In the genomic region with DNA sequence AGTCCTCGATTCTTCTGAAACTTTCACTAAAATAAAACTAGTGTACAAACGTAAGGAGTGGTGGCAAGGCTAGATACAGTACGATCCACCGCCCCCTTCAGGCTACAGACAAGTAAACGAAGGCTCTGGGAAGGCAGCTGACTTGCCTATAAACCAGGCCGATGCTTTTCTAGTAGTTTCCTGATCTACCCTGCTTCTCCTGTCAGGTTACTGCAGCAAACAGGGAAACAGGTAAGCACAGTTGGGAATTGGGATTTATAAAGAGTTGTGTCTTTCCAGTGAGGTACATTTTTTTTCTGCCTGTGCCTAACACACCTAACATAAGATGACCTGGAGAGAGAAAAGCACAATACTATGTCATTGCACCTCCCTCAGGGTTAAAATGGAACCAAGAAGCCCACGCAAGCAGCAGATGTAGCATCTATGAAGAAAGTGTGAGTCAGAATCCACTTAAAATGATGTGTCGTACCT, we compare ENCODE assay signal across 8 cellular contexts.
A peak's percentile ranks its signal among the peaks of the same experiment; 100 is the strongest.
DNase-seq lines count a peak whose midpoint lies in the region; ATAC-seq and TF ChIP-seq lines count a peak whose summit lies in the region.

No MANE protein-coding gene starts in this region.

- no peaks in the 10 kb centered on the region for H3K36me3 ChIP-seq in mesendoderm (ENCODE audit: control insufficient read depth, insufficient read depth, low read length)

- H3K9ac ChIP-seq in mesendoderm (ENCODE audit: low read length): no peak overlapping the region

- intact Hi-C loops in Right ventricle myocardium superior (cut with DNase I) (no loop called here), cardiac septum (cut with DNase I) (loop anchor here (2.0 kb wide), 1 partner anchor 509 kb away; no protein-coding TSS in a partner anchor)

- H3K79me1 ChIP-seq in mesendoderm (ENCODE audit: low read length): no peaks in the 10 kb centered on the region

- H4K8ac ChIP-seq in mesendoderm (ENCODE audit: low read depth, low read length): no peak overlapping the region

- no peak overlapping the region for H3K4ac ChIP-seq in mesendoderm (ENCODE audit: low read depth, low read length)

- no peak overlapping the region for H2BK15ac ChIP-seq in mesendoderm (replicated peaks; ENCODE audit: low read depth)

- H3K56ac ChIP-seq in mesendoderm (ENCODE audit: low read length): no peak overlapping the region

- H3K79me2 ChIP-seq in mesendoderm (ENCODE audit: control insufficient read depth, insufficient read depth, low read length): no peaks in the 10 kb centered on the region

- H3K27ac ChIP-seq in mesendoderm (ENCODE audit: low read depth, low read length): no peak overlapping the region

- ATAC-seq in Right ventricle myocardium superior (ENCODE audit: poor library complexity) (peak; percentile 83), GM19455 (IDR thresholded peaks at IDR 0.05; ENCODE audit: unreplicated experiment) (no peak), GM19324 (IDR thresholded peaks at IDR 0.05; ENCODE audit: low FRiP score, unreplicated experiment) (no peak)

- no peak overlapping the region for H4K5ac ChIP-seq in mesendoderm (ENCODE audit: low read length)

- no peaks in the 10 kb centered on the region for H3K4me1 ChIP-seq in mesendoderm (ENCODE audit: control insufficient read depth, low read depth, low read length)

- H2BK120ac ChIP-seq in mesendoderm (ENCODE audit: low read depth, low read length): no peak overlapping the region

- WGBS in mesendoderm (ENCODE audit: extremely low coverage, insufficient coverage, low lambda C conversion rate): no CpG with 5 or more reads among the region's 8 CpGs

- H3K4me2 ChIP-seq in mesendoderm (ENCODE audit: low read length): no peak overlapping the region

- H2BK5ac ChIP-seq in mesendoderm (ENCODE audit: low read length): no peak overlapping the region

- H3K23ac ChIP-seq in mesendoderm (ENCODE audit: low read length): no peak overlapping the region

- H3K4me3 ChIP-seq in cardiac fibroblast (replicated peaks in 1 of 2; ENCODE audit: low read depth in 2 of 2, low read length in 2 of 2): no peak overlapping the region
- H3K4me3 ChIP-seq in mesendoderm (ENCODE audit: low read length): no peak overlapping the region

- TF ChIP-seq CTCF in cardiac fibroblast (IDR thresholded peaks at IDR 0.05; ENCODE audit: low read depth, low read length): peak; percentile 63

- peak overlapping the region; percentile 0 for H3K18ac ChIP-seq in mesendoderm (ENCODE audit: low read length)

- DNase-seq in Right ventricle myocardium superior (no peak), cardiac septum (ENCODE audit: low spot score) (no peak), T-helper 1 cell (peak; percentile 22 to 74 (median 50)), cardiac fibroblast (ENCODE audit: low read depth in 2 of 2) (peak; percentile 75 to 76), mesendoderm (peak; percentile 68), NCI-H2029 (lab: John Stamatoyannopoulos, UW) (no peak)

- no peaks in the 10 kb centered on the region for H3K27me3 ChIP-seq in mesendoderm (ENCODE audit: insufficient read depth, low read length, poor library complexity)

- no peak overlapping the region for H2AK5ac ChIP-seq in mesendoderm (ENCODE audit: low read length)

Comparison
In these comparisons a context has a peak if more than half of its experiments do, and no peak if none do; other contexts are left out.
1. DNase-seq: peak in T-helper 1 cell (5 of 5), cardiac fibroblast (2 of 2) and mesendoderm (single experiment); none in Right ventricle myocardium superior (single experiment), cardiac septum (single experiment) and NCI-H2029 (single experiment).